In the genomic region with DNA sequence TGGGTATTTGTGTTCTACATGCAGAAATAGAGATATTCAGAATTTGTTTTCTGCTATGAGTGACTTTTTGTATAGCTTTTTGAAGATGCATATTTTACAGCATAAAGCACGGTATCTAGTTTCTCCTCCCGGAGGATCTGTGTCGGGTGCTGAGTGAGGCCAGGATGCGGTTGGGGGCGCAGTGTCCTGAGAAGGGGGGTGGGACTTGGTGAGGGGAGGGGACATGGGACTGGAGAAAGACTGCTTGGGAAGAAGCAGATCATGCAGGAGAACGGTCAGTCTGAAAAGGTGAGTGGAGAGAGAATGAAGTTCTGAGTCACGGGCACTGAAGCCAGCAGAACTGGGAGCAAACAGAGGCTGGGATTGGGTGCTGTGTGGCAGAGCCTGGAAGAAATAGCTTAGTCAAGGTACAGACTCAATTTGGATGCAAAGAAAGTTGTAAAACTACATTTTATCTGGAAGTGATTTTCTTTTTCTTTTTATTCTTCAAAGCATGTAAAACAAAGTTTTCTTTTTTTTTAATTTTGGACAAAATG, we compare ENCODE assay signal across 23 cellular contexts.
"Had no signal": no experiment of that assay in that cellular context is flagged by ENCODE, and none has a peak within 500 bp of the region (broad histone marks: within the 10 kb centered on the region; RNA-seq: fewer than 3 reads in every experiment).

No MANE protein-coding gene starts in this region.

- H3K36me3 ChIP-seq: lower lobe of right lung, right atrium auricular region, transverse colon, vagina, WERI-Rb-1 had no signal

- H3K36me3 Mint-ChIP-seq: brain had no signal

- H3K27me3 Mint-ChIP-seq: activated CD8-positive, alpha-beta T cell treated with anti-CD3 and anti-CD28 coated beads for 36 hours; activated naive CD8-positive, alpha-beta T cell; brain had no signal

- H3K4me3 ChIP-seq: lower lobe of right lung, right atrium auricular region, skin epidermis, transverse colon, vagina had no signal

- H3K9me3 Mint-ChIP-seq: brain had no signal

- H3K27ac Mint-ChIP-seq: activated CD8-positive, alpha-beta T cell treated with anti-CD3 and anti-CD28 coated beads for 36 hours; activated naive CD8-positive, alpha-beta T cell had no signal

- H3K27me3 ChIP-seq: neutrophil, right atrium auricular region, transverse colon, vagina had no signal

- ATAC-seq: activated CD8-positive, alpha-beta T cell treated with anti-CD3 and anti-CD28 coated beads for 36 hours; activated T-cell treated with anti-CD3 and anti-CD28 coated beads, Interleukin-2, amount 50 U/mL, for 4 hours had no signal

- DNase-seq: activated CD4-positive, alpha-beta T cell treated with anti-CD3 and anti-CD28 coated beads for 48 hours; activated CD8-positive, alpha-beta T cell treated with anti-CD3 and anti-CD28 coated beads for 36 hours; activated gamma-delta T cell; activated T-cell treated with anti-CD3 and anti-CD28 coated beads, Interleukin-2, amount 50 U/mL, for 4 hours; amygdala; effector CD8-positive, alpha-beta T cell; glutamatergic neuron; hypothalamus; lower lobe of right lung; midbrain; posterior cingulate gyrus; stimulated activated CD4-positive, alpha-beta T cell treated with anti-CD3 and anti-CD28 coated beads, Interleukin-4, amount 100 ng/mL, for 24 hours; stimulated activated naive CD4-positive, alpha-beta T cell treated with Interleukin-2 at 50 U/mL for 16 hours; substantia nigra; T1000; transverse colon; WERI-Rb-1 had no signal

- H3K9me3 ChIP-seq: lower lobe of right lung, right atrium auricular region, transverse colon, vagina had no signal

- H3K4me3 Mint-ChIP-seq: activated CD8-positive, alpha-beta T cell treated with anti-CD3 and anti-CD28 coated beads for 36 hours; activated naive CD8-positive, alpha-beta T cell; activated T-cell treated with anti-CD3 and anti-CD28 coated beads, Interleukin-2, amount 50 U/mL, for 4 hours had no signal

- H3K4me1 ChIP-seq: lower lobe of right lung, right atrium auricular region, transverse colon, vagina had no signal

- H3K27ac ChIP-seq: lower lobe of right lung, neutrophil, right atrium auricular region, transverse colon, vagina, WERI-Rb-1 had no signal
